In the genomic region with DNA sequence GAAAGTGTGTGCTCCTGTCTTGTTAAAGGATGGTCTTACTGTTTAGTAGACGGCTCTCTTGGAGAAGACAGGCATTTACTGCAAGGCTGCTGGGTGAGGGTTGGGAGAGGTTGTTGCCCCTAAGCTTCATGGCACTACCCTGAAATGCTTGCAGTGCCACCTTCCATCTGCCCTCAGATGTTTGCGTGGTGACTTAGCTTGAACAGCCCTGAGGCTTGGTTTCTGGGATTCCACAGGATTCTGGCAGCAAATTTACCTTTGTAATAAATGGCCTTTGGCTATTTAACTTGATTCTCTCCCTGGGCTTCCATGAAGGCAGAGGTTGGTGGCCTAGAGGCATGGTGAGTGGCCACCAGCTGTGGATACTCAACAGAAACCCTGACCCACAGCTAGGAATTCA, we compare ENCODE assay signal across 27 cellular contexts. TPM values are rescaled to one million over a fixed set of nuclear protein-coding genes. Genes with fewer than 3 reads are reported as not detected.
"Had no signal": no experiment of that assay in that cellular context is flagged by ENCODE, and none has a peak within 500 bp of the region (broad histone marks: within the 10 kb centered on the region; RNA-seq: fewer than 3 reads in every experiment).

No MANE protein-coding gene starts in this region.

- H3K27me3 ChIP-seq: left lung, stomach, testis, tibial artery, uterus had no signal

- H3K27ac Mint-ChIP-seq: immature natural killer cell; naive thymus-derived CD8-positive, alpha-beta T cell; nephron; progenitor cell of endocrine pancreas; stimulated activated naive B cell treated with anti-CD40 and anti-IgM and Interleukin-4, amounts not matched to agents 10 μg/mL and 1 μg/mL and 100 μg/mL, for 72 hours; type B pancreatic cell had no signal

- H3K4me3 Mint-ChIP-seq: immature natural killer cell; naive thymus-derived CD8-positive, alpha-beta T cell; nephron; neural crest cell; stimulated activated naive B cell treated with anti-CD40 and anti-IgM and Interleukin-4, amounts not matched to agents 10 μg/mL and 1 μg/mL and 100 μg/mL, for 72 hours; type B pancreatic cell had no signal

- H3K36me3 Mint-ChIP-seq: immature natural killer cell; naive thymus-derived CD8-positive, alpha-beta T cell; stimulated activated naive B cell treated with anti-CD40 and anti-IgM and Interleukin-4, amounts not matched to agents 10 μg/mL and 1 μg/mL and 100 μg/mL, for 72 hours had no signal

- H3K9me3 Mint-ChIP-seq: immature natural killer cell; naive thymus-derived CD8-positive, alpha-beta T cell; nephron; neural crest cell; stimulated activated naive B cell treated with anti-CD40 and anti-IgM and Interleukin-4, amounts not matched to agents 10 μg/mL and 1 μg/mL and 100 μg/mL, for 72 hours; type B pancreatic cell had no signal

- H3K4me3 ChIP-seq: left lung, lower lobe of right lung, skin epidermis, stomach, testis, tibial artery, uterus had no signal

- H3K27ac ChIP-seq: left lung, lower lobe of right lung, parathyroid adenoma, skin epidermis, stomach, testis, tibial artery, uterus had no signal

- H3K36me3 ChIP-seq: uterus had no signal

- H3K27me3 Mint-ChIP-seq: progenitor cell of endocrine pancreas, type B pancreatic cell had no signal

- H3K9ac ChIP-seq: parathyroid adenoma had no signal

- DNase-seq: hypothalamus; immature natural killer cell; kidney; left colon; left lung; lower lobe of right lung; mesenchymal stem cell; naive thymus-derived CD8-positive, alpha-beta T cell; nucleus accumbens; right cardiac atrium; stimulated activated CD4-positive, alpha-beta T cell treated with anti-CD3 and anti-CD28 coated beads, Interleukin-12 subunit alpha, Interleukin-12 subunit beta, amount 100 ng/mL, for 4 hours; stimulated activated CD4-positive, alpha-beta T cell treated with anti-CD3 and anti-CD28 coated beads, Interleukin-15, amount 100 ng/mL, for 24 hours; stimulated activated CD4-positive, alpha-beta T cell treated with anti-CD3 and anti-CD28 coated beads, Interleukin-2, amount 100 ng/mL, for 24 hours; stimulated activated CD4-positive, alpha-beta T cell treated with anti-CD3 and anti-CD28 coated beads, Interleukin-4, amount 100 ng/mL, for 1 hour; stimulated activated naive B cell treated with anti-CD40 and anti-IgM and Interleukin-4, amounts not matched to agents 10 μg/mL and 1 μg/mL and 100 μg/mL, for 72 hours; stimulated activated naive CD8-positive, alpha-beta T cell treated with anti-CD3 and anti-CD28 coated beads, Interleukin-15, Interleukin-2, amounts not matched to agents 100 U/mL and 50 U/mL, for 24 hours; stomach; testis; tibial artery; uterus had no signal

- ATAC-seq: left lung; lower lobe of right lung; naive thymus-derived CD8-positive, alpha-beta T cell; sciatic nerve; stimulated activated naive B cell treated with anti-CD40 and anti-IgM and Interleukin-4, amounts not matched to agents 10 μg/mL and 1 μg/mL and 100 μg/mL, for 72 hours; stimulated activated naive CD8-positive, alpha-beta T cell treated with anti-CD3 and anti-CD28 coated beads, Interleukin-15, Interleukin-2, amounts not matched to agents 100 U/mL and 50 U/mL, for 24 hours had no signal

- H3K4me1 Mint-ChIP-seq: immature natural killer cell; naive thymus-derived CD8-positive, alpha-beta T cell; neural crest cell; stimulated activated naive B cell treated with anti-CD40 and anti-IgM and Interleukin-4, amounts not matched to agents 10 μg/mL and 1 μg/mL and 100 μg/mL, for 72 hours had no signal

- H2AFZ ChIP-seq: parathyroid adenoma had no signal

- H3K4me1 ChIP-seq: left lung, lower lobe of right lung, parathyroid adenoma, testis, uterus had no signal

- H3K9me3 ChIP-seq: left lung, lower lobe of right lung, stomach, testis, tibial artery, uterus had no signal

- H3K79me2 ChIP-seq: parathyroid adenoma had no signal

RNA-seq across cellular contexts. Expression of a gene that starts 11.6 kb away (rescaled TPM):
- total RNA-seq: naive thymus-derived CD8-positive, alpha-beta T cell had no signal

RNA-seq across cellular contexts. Expression of a gene that starts 50.2 kb away (rescaled TPM):
- total RNA-seq: naive thymus-derived CD8-positive, alpha-beta T cell had no signal
- polyA plus RNA-seq: naive thymus-derived CD8-positive, alpha-beta T cell had no signal
